Comparison of ENCODE assay signal across 13 cellular contexts in the genomic region with DNA sequence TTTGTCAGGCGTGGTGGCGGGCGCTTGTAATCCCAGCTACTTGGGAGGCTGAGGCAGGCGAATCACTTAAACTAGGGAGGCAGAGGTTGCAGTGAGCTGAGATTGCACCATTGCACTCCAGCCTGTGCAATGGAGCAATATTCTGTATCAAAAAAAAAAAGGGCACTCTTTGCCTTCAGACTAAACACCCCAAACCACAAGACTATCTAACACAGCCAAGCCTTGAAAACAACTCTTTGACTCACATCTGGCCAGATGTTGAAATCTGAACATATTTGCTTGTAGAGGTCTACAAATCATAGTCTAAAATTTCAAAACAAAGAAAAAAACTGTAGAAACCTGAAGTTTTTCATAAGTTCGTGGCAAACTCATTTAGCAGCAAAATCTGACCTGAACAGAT.
DNase-seq lines count a peak whose midpoint lies in the region; ATAC-seq and TF ChIP-seq lines count a peak whose summit lies in the region.
"Had no signal": no experiment of that assay in that cellular context is flagged by ENCODE, and none has a peak within 500 bp of the region (broad histone marks: within the 10 kb centered on the region; RNA-seq: fewer than 3 reads in every experiment).

No MANE protein-coding gene starts in this region.

- H3K9me3 ChIP-seq in RWPE2 (ENCODE audit: severe bottlenecking) = no peaks in the 10 kb centered on the region
- H3K9me3 ChIP-seq in trophoblast cell (ENCODE audit: insufficient read depth, low read depth, low read length) = no peaks in the 10 kb centered on the region

- no peak overlapping the region for H2BK120ac ChIP-seq in trophoblast cell (ENCODE audit: insufficient read depth, low read length, poor library complexity)

- peaks cover 2% of the 10 kb centered on the region for H3K79me2 ChIP-seq in trophoblast cell (ENCODE audit: control insufficient read depth, insufficient read depth, low read length, poor library complexity)
- H3K79me2 ChIP-seq: parathyroid adenoma had no signal

- no peak for TF ChIP-seq CTCF in RWPE2 (IDR thresholded peaks at IDR 0.05; ENCODE audit: poor library complexity, severe bottlenecking)
- TF ChIP-seq CTCF in fibroblast of pulmonary artery (IDR thresholded peaks at IDR 0.05; ENCODE audit: low read length, missing control alignments) = no peak

- no peak overlapping the region for H3K23ac ChIP-seq in trophoblast cell (ENCODE audit: low read length)

- H3K27ac ChIP-seq in RWPE2 (ENCODE audit: poor library complexity, severe bottlenecking) (peak overlapping the region; percentile 59), trophoblast cell (ENCODE audit: low read depth, low read length) (no peak overlapping the region)
- H3K27ac ChIP-seq: parathyroid adenoma had no signal

- no peaks in the 10 kb centered on the region for H3K27me3 ChIP-seq in RWPE2 (ENCODE audit: insufficient read depth, poor library complexity, severe bottlenecking)
- H3K27me3 ChIP-seq in trophoblast cell (ENCODE audit: insufficient read depth, low read length) = no peaks in the 10 kb centered on the region

- H3K9me3 Mint-ChIP-seq in stimulated activated naive CD8-positive, alpha-beta T cell treated with anti-CD3 and anti-CD28 coated beads, Interleukin-15, Interleukin-2, amounts not matched to agents 100 ng/mL and 50 ng/mL, for 24 hours = no peaks in the 10 kb centered on the region

- H3K27me3 Mint-ChIP-seq in stimulated activated naive CD8-positive, alpha-beta T cell treated with anti-CD3 and anti-CD28 coated beads, Interleukin-15, Interleukin-2, amounts not matched to agents 100 ng/mL and 50 ng/mL, for 24 hours = no peaks in the 10 kb centered on the region
- H3K27me3 Mint-ChIP-seq: memory B cell, T-helper 17 cell had no signal

- ATAC-seq in stimulated activated naive CD8-positive, alpha-beta T cell treated with anti-CD3 and anti-CD28 coated beads, Interleukin-15, Interleukin-2, amounts not matched to agents 100 U/mL and 50 U/mL, for 24 hours = no peak
- ATAC-seq in RWPE2 (ENCODE audit: low read depth) = peak; percentile 16; the same call in 2 of the 3 replicates
- ATAC-seq: T-helper 17 cell had no signal

- in situ Hi-C loops in G401 (cut with HindIII; ENCODE audit: low sequenced_read_pairs) = no loop called here

- no CpG with 5 or more reads among the region's 5 CpGs for WGBS in trophoblast cell (ENCODE audit: extremely low coverage, insufficient coverage, insufficient read length)

- H3K79me1 ChIP-seq in trophoblast cell (ENCODE audit: low read length) = peaks cover 4% of the 10 kb centered on the region

- H2AFZ ChIP-seq in trophoblast cell (ENCODE audit: insufficient read depth, low read length, poor library complexity) = no peak overlapping the region
- H2AFZ ChIP-seq: parathyroid adenoma had no signal

- H2AK5ac ChIP-seq in trophoblast cell (ENCODE audit: low read length) = no peak overlapping the region

- H4K8ac ChIP-seq in trophoblast cell (ENCODE audit: low read depth, low read length) = no peak overlapping the region

- H3K36me3 Mint-ChIP-seq in stimulated activated naive CD8-positive, alpha-beta T cell treated with anti-CD3 and anti-CD28 coated beads, Interleukin-15, Interleukin-2, amounts not matched to agents 100 ng/mL and 50 ng/mL, for 24 hours (ENCODE audit: low read depth) = no peaks in the 10 kb centered on the region

- H3K4me2 ChIP-seq in trophoblast cell (ENCODE audit: low read length) = no peak overlapping the region

- no peak overlapping the region for H4K91ac ChIP-seq in trophoblast cell (ENCODE audit: low read depth, low read length)

- H3K4me3 ChIP-seq in RWPE2 (ENCODE audit: severe bottlenecking) (no peak overlapping the region), fibroblast of pulmonary artery (replicated peaks; ENCODE audit: low read depth, low read length) (no peak overlapping the region), trophoblast cell (ENCODE audit: low read depth, low read length) (no peak overlapping the region)

- DNase-seq in stimulated activated naive CD8-positive, alpha-beta T cell treated with anti-CD3 and anti-CD28 coated beads, Interleukin-15, Interleukin-2, amounts not matched to agents 100 U/mL and 50 U/mL, for 24 hours = no peak
- DNase-seq in RWPE2 (ENCODE audit: low spot score) = no peak
- DNase-seq in fibroblast of pulmonary artery (ENCODE audit: low read depth) = peak; percentile 87
- no peak for DNase-seq in G401 (ENCODE audit: low spot score)
- DNase-seq in activated effector memory CD4-positive, alpha-beta T cell treated with Interleukin-2 at 50 U/mL for 16 hours = no peak
- DNase-seq in SHP77 treated with DMSO at 0.1 percent for 48 hours (lab: John Stamatoyannopoulos, UW) = no peak
- DNase-seq in trophoblast cell = no peak
- DNase-seq: activated CD4-positive, alpha-beta T cell treated with anti-CD3 and anti-CD28 coated beads for 4 hours; NCI-H2227 treated with DMSO at 0.1 percent for 48 hours; T-helper 17 cell had no signal

- H3K14ac ChIP-seq in trophoblast cell (ENCODE audit: low read length) = no peak overlapping the region

- no peaks in the 10 kb centered on the region for H3K36me3 ChIP-seq in RWPE2 (ENCODE audit: low read depth)
- no peaks in the 10 kb centered on the region for H3K36me3 ChIP-seq in trophoblast cell (ENCODE audit: control insufficient read depth in 1 of 2, insufficient read depth in 2 of 2, low read length in 2 of 2)

- H3K9ac ChIP-seq in trophoblast cell (ENCODE audit: low read length) = no peak overlapping the region
- H3K9ac ChIP-seq: parathyroid adenoma had no signal

- H4K12ac ChIP-seq in trophoblast cell (ENCODE audit: low read depth, low read length) = no peak overlapping the region

- no peak overlapping the region for H3K4me3 Mint-ChIP-seq in stimulated activated naive CD8-positive, alpha-beta T cell treated with anti-CD3 and anti-CD28 coated beads, Interleukin-15, Interleukin-2, amounts not matched to agents 100 ng/mL and 50 ng/mL, for 24 hours
- H3K4me3 Mint-ChIP-seq: memory B cell had no signal

- H3K27ac Mint-ChIP-seq in stimulated activated naive CD8-positive, alpha-beta T cell treated with anti-CD3 and anti-CD28 coated beads, Interleukin-15, Interleukin-2, amounts not matched to agents 100 ng/mL and 50 ng/mL, for 24 hours = peak overlapping the region; percentile 55
- H3K27ac Mint-ChIP-seq: memory B cell had no signal

- H3K18ac ChIP-seq in trophoblast cell (ENCODE audit: low read length) = no peak overlapping the region

- H2BK5ac ChIP-seq in trophoblast cell (ENCODE audit: low read depth, low read length, poor library complexity) = no peak overlapping the region

- H2BK12ac ChIP-seq in trophoblast cell (ENCODE audit: low read length) = no peak overlapping the region

- peaks cover 30% of the 10 kb centered on the region for H3K4me1 Mint-ChIP-seq in stimulated activated naive CD8-positive, alpha-beta T cell treated with anti-CD3 and anti-CD28 coated beads, Interleukin-15, Interleukin-2, amounts not matched to agents 100 ng/mL and 50 ng/mL, for 24 hours (ENCODE audit: low read depth)

- no peak overlapping the region for H3K4ac ChIP-seq in trophoblast cell (ENCODE audit: low read depth, low read length)

- H3K4me1 ChIP-seq in RWPE2 (ENCODE audit: insufficient read depth, poor library complexity, severe bottlenecking) (peaks cover 21% of the 10 kb centered on the region), trophoblast cell (ENCODE audit: control insufficient read depth in 1 of 2, insufficient read depth in 2 of 2, low read length in 2 of 2) (no peaks in the 10 kb centered on the region)
- H3K4me1 ChIP-seq: parathyroid adenoma had no signal
